17 cellular contexts compared by ENCODE assay signal in genomic region chr3:113867506-113867905, GRCh38. TPM values are rescaled to one million over a fixed set of nuclear protein-coding genes. Genes with fewer than 3 reads are reported as not detected.
DNase-seq lines count a peak whose midpoint lies in the region; ATAC-seq and TF ChIP-seq lines count a peak whose summit lies in the region.
"Had no signal": no experiment of that assay in that cellular context is flagged by ENCODE, and none has a peak within 500 bp of the region (broad histone marks: within the 10 kb centered on the region; RNA-seq: fewer than 3 reads in every experiment).

No MANE protein-coding gene starts in this region.

- no peak for TF ChIP-seq CTCF in AG04449 (IDR thresholded peaks at IDR 0.05; ENCODE audit: insufficient read depth, low read length, missing control alignments)
- no peak for TF ChIP-seq CTCF in foreskin keratinocyte (conservative IDR thresholded peaks at IDR 0.05)

- peak overlapping the region; percentile 68 for H3K27ac ChIP-seq in foreskin keratinocyte
- H3K27ac ChIP-seq: neutrophil, tibial artery had no signal

- ATAC-seq in foreskin keratinocyte: peak; percentile 99
- ATAC-seq in SK-N-SH treated with all-trans-retinoic acid at 6 μM for 48 hours: no peak
- ATAC-seq in HG03460 (IDR thresholded peaks at IDR 0.05; ENCODE audit: unreplicated experiment): no peak
- no peak for ATAC-seq in HG03432 (IDR thresholded peaks at IDR 0.05; ENCODE audit: unreplicated experiment)

- POLR2A ChIA-PET in AG04449 (lab: Yijun Ruan, JAX): no interaction called here

- no peaks in the 10 kb centered on the region for H3K27me3 ChIP-seq in foreskin keratinocyte
- H3K27me3 ChIP-seq: neutrophil, tibial artery had no signal

- peak; percentile 12 for DNase-seq in AG04449 (ENCODE audit: low read depth, low spot score)
- peak; percentile 59 for DNase-seq in HCEC 1CT
- peak; percentile 16 for DNase-seq in amniotic stem cell (lab: John Stamatoyannopoulos, UW)
- peak; percentile 88 to 95 for DNase-seq in foreskin keratinocyte
- DNase-seq in epidermal melanocyte (ENCODE audit: insufficient read length, low spot score): no peak
- DNase-seq: ACHN, Caco-2, GF-D8, KG1, kidney glomerular epithelial cell, NCI-H1105 treated with DMSO at 0.1 percent for 48 hours, SHP77, tibial artery had no signal

- peaks cover 13% of the 10 kb centered on the region for H3K4me1 ChIP-seq in foreskin keratinocyte
- H3K4me1 ChIP-seq: Caco-2, tibial artery had no signal

- CTCF ChIA-PET in AG04449 (lab: Yijun Ruan, JAX): no interaction called here

- H3K4me3 ChIP-seq in AG04449 (ENCODE audit: low read depth, low read length): no peak overlapping the region
- H3K4me3 ChIP-seq: tibial artery had no signal

TF ChIP-seq in SK-N-SH treated with all-trans-retinoic acid at 6 μM for 48 hours, 23 proteins besides CTCF, POLR2A, EP300 and RAD21:
- TF ChIP-seq ESRRG (CRISPR knock-in tag; IDR thresholded peaks at IDR 0.05): no peak
- no peak for TF ChIP-seq SNAI2 (CRISPR knock-in tag; IDR thresholded peaks at IDR 0.05)
- TF ChIP-seq ZC3H10 (CRISPR knock-in tag; IDR thresholded peaks at IDR 0.05): no peak
- TF ChIP-seq CSRNP3 (CRISPR knock-in tag; IDR thresholded peaks at IDR 0.05): no peak
- no peak for TF ChIP-seq POU6F1 (CRISPR knock-in tag; IDR thresholded peaks at IDR 0.05; ENCODE audit: borderline replicate concordance, low read depth)
- TF ChIP-seq TCF4 (CRISPR knock-in tag; IDR thresholded peaks at IDR 0.05; ENCODE audit: borderline replicate concordance): no peak

RNA-seq across cellular contexts. Expression of gene GRAMD1C, which starts 28.9 kb away (rescaled TPM):
- total RNA-seq in foreskin keratinocyte: 2.3 and 2.4 TPM in 2 replicates
- 1.1 and 1.4 TPM in 2 replicates for polyA plus RNA-seq in foreskin keratinocyte
